8 cellular contexts compared by ENCODE assay signal in genomic region chr19:34220472-34221063, GRCh38. TPM values are rescaled to one million over a fixed set of nuclear protein-coding genes. Genes with fewer than 3 reads are reported as not detected.
A peak's percentile ranks its signal among the peaks of the same experiment; 100 is the strongest.
DNase-seq lines count a peak whose midpoint lies in the region; ATAC-seq, FAIRE-seq and TF ChIP-seq lines count a peak whose summit lies in the region.

No MANE protein-coding gene starts in this region.

- H3K4me1 ChIP-seq in prostate gland (replicated peaks): peaks cover 8% of the 10 kb centered on the region

- no peaks in the 10 kb centered on the region for H3K27me3 ChIP-seq in prostate gland (replicated peaks; ENCODE audit: insufficient read depth)

- TF ChIP-seq POLR2A in prostate gland (IDR thresholded peaks at IDR 0.05): no peak

- no peak for ATAC-seq in HG02588 (IDR thresholded peaks at IDR 0.05; ENCODE audit: unreplicated experiment)
- ATAC-seq in HG03095 (IDR thresholded peaks at IDR 0.05; ENCODE audit: unreplicated experiment): no peak

- H3K27ac ChIP-seq in prostate gland: no peak overlapping the region

- no peak overlapping the region for H3K4me3 ChIP-seq in prostate gland

- TF ChIP-seq CTCF in D721Med (IDR thresholded peaks at IDR 0.05; ENCODE audit: insufficient read depth, missing control alignments) (peak; percentile 78), prostate gland (IDR thresholded peaks at IDR 0.05) (peak; percentile 12 to 73 (median 58))

- H3K9me3 ChIP-seq in prostate gland: no peaks in the 10 kb centered on the region

- peaks cover 0 to 7% of the 10 kb centered on the region in 2 donors for H3K36me3 ChIP-seq in prostate gland

- WGBS in prostate gland: 63% methylated on average over 4 of the region's 4 CpGs

- DNase-seq in D721Med (ENCODE audit: insufficient read length, low spot score) (no peak), Kasumi-1 (lab: John Stamatoyannopoulos, UW) (peak; percentile 53 to 68), RPMI7951 (ENCODE audit: low read depth) (peak; percentile 58), germinal center (ENCODE audit: low spot score) (peak; percentile 56), prostate gland (ENCODE audit: low spot score) (peak; percentile 57)
- peak; percentile 33 for DNase-seq in activated T-helper 9 cell treated with anti-CD3 and anti-CD28 coated beads, Interleukin-2, amount 50 U/mL, for 16 hours (ENCODE audit: low read depth)

- intact Hi-C loops in prostate gland (cut with DNase I): no loop called here

- no peak for FAIRE-seq in D721Med (lab: Jason Lieb, UNC)

RNA-seq across cellular contexts. Expression of gene GARRE1, which starts 33.8 kb away (rescaled TPM):
- total RNA-seq in RPMI7951 (2014; rRNA removed; shearing (Covaris generic)): 5.9 and 6.5 TPM in 2 replicates
- total RNA-seq in prostate gland: 10 to 100 TPM; 17.9 to 29.5 TPM

RNA-seq across cellular contexts. Expression of gene LSM14A, which starts 48.3 kb away (rescaled TPM):
- 50.3 and 62.8 TPM in 2 replicates for total RNA-seq in RPMI7951 (2014; rRNA removed; shearing (Covaris generic))
- 100 to 1,000 TPM; 145 to 189 TPM for total RNA-seq in prostate gland
